Comparison of ENCODE assay signal across 8 cellular contexts in the genomic region with DNA sequence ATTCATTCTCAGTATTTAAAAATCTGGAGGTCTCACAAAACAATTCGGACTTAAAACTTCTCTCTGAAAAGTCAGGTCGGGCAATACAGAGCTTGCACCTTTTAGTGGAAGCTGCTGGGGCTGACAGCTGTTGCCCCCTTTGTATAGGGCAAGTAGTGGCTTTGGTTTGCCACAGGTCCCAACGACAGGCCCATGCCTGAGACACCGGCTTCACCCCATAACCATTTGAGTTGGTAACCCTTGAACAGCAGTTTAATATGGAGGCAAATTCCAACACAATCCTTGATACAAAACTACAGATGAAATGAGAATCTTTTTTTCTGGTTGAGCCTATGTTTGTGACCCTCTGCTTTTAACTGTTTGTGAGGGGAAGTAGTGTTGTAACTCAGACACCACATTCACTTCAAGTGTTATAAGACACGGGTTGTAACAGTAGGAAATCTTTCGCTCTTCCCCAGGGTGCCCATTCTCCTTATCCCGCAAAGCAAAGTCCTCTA. TPM values are rescaled to one million over a fixed set of nuclear protein-coding genes. Genes with fewer than 3 reads are reported as not detected.
A peak's percentile ranks its signal among the peaks of the same experiment; 100 is the strongest.
DNase-seq lines count a peak whose midpoint lies in the region; ATAC-seq and TF ChIP-seq lines count a peak whose summit lies in the region.

No MANE protein-coding gene starts in this region.

- POLR2A ChIA-PET in CD4-positive, alpha-beta memory T cell (lab: Charles Lee; ENCODE audit: partially characterized antibody), result interaction anchor here (0.6 to 11.1 kb wide), 19 partner anchors 9 to 1062 kb away, joined by 3 to 273 read pairs (median 4); a partner anchor contains a TSS

- H3K36me3 ChIP-seq in CD4-positive, alpha-beta memory T cell (ENCODE audit: insufficient read depth, low read length), result no peaks in the 10 kb centered on the region
- H3K36me3 ChIP-seq in duodenal mucosa (ENCODE audit: control insufficient read depth in 1 of 2, insufficient read depth in 2 of 2, low read length in 2 of 2) (peaks cover 2 to 4% of the 10 kb centered on the region in 2 donors), osteoblast (ENCODE audit: insufficient read depth, low read length) (no peaks in the 10 kb centered on the region)

- peak overlapping the region; percentile 76 to 99 (median 97) for H3K27ac Mint-ChIP-seq in CD4-positive, alpha-beta memory T cell

- peaks cover 52 to 86% (median 58%) of the 10 kb centered on the region in 4 donors for H3K4me1 Mint-ChIP-seq in CD4-positive, alpha-beta memory T cell

- peaks cover 41% of the 10 kb centered on the region for H3K79me2 ChIP-seq in osteoblast (ENCODE audit: insufficient read depth, low read length)

- DNase-seq in CD4-positive, alpha-beta memory T cell, result no peak
- peak; percentile 71 for DNase-seq in MV-4-11 (lab: John Stamatoyannopoulos, UW)
- DNase-seq in osteoblast (ENCODE audit: insufficient read length, low spot score, missing footprints), result no peak
- DNase-seq in NCI-H2171 treated with DMSO at 0.1 percent for 48 hours (lab: John Stamatoyannopoulos, UW), result no peak
- no peak for DNase-seq in foreskin keratinocyte

- no peaks in the 10 kb centered on the region for H3K9me3 Mint-ChIP-seq in CD4-positive, alpha-beta memory T cell

- H2AFZ ChIP-seq in osteoblast (ENCODE audit: low read length), result peak overlapping the region; percentile 33

- H4K20me1 ChIP-seq in osteoblast (ENCODE audit: insufficient read depth, low read length), result peaks cover 8% of the 10 kb centered on the region

- H3K4me1 ChIP-seq in CD4-positive, alpha-beta memory T cell (ENCODE audit: insufficient read depth, low read length), result peaks cover 66% of the 10 kb centered on the region
- H3K4me1 ChIP-seq in duodenal mucosa (ENCODE audit: control insufficient read depth in 1 of 2, insufficient read depth in 2 of 2, low read length in 2 of 2) (peaks cover 59 to 74% of the 10 kb centered on the region in 2 donors), osteoblast (ENCODE audit: insufficient read depth, low read length) (peaks cover 47% of the 10 kb centered on the region), foreskin keratinocyte (peaks cover 3% of the 10 kb centered on the region)

- peaks cover 16 to 33% of the 10 kb centered on the region in 2 donors for H3K36me3 Mint-ChIP-seq in CD4-positive, alpha-beta memory T cell

- no peaks in the 10 kb centered on the region for H3K27me3 Mint-ChIP-seq in CD4-positive, alpha-beta memory T cell

- intact Hi-C loops in CD4-positive, alpha-beta memory T cell (cut with micrococcal nuclease), result loop anchor here (1.0 kb wide), 1 partner anchor 269 kb away; a partner anchor contains a TSS

- H3K4me3 ChIP-seq in CD4-positive, alpha-beta memory T cell (ENCODE audit: low read length in 2 of 2), result peak overlapping the region; percentile 89 to 91
- H3K4me3 ChIP-seq in duodenal mucosa (ENCODE audit: low read depth in 1 of 2, low read length in 2 of 2) (peak overlapping the region; percentile 80 to 100), osteoblast (ENCODE audit: insufficient read depth, low read length) (peak overlapping the region; percentile 82)

- no peaks in the 10 kb centered on the region for H3K9me3 ChIP-seq in CD4-positive, alpha-beta memory T cell (ENCODE audit: control insufficient read depth in 1 of 2, low read length in 2 of 2)
- H3K9me3 ChIP-seq in duodenal mucosa (ENCODE audit: control insufficient read depth in 1 of 2, low read length in 2 of 2) (no peaks in the 10 kb centered on the region), osteoblast (ENCODE audit: low read depth, low read length) (no peaks in the 10 kb centered on the region)

- H3K9ac ChIP-seq in duodenal mucosa (ENCODE audit: low read depth in 1 of 2, low read length in 2 of 2), result peak overlapping the region; percentile 70 to 86

- H3K4me3 Mint-ChIP-seq in CD4-positive, alpha-beta memory T cell, result peak overlapping the region; percentile 98 to 100 (median 99)

- H3K4me2 ChIP-seq in osteoblast (ENCODE audit: insufficient read depth, low read length), result peak overlapping the region; percentile 98

- TF ChIP-seq CTCF in osteoblast (IDR thresholded peaks at IDR 0.05; ENCODE audit: extremely low read depth, low read depth, low read length) (no peak), foreskin keratinocyte (conservative IDR thresholded peaks at IDR 0.05) (no peak)

- ATAC-seq in HG03139 (IDR thresholded peaks at IDR 0.05; ENCODE audit: unreplicated experiment) (no peak), foreskin keratinocyte (no peak), HG02610 (IDR thresholded peaks at IDR 0.05; ENCODE audit: unreplicated experiment) (no peak)

- CTCF ChIA-PET in CD4-positive, alpha-beta memory T cell (lab: Charles Lee; ENCODE audit: partially characterized antibody), result interaction anchor here (1.0 to 7.9 kb wide), 12 partner anchors 8 to 179 kb away, joined by 3 to 100 read pairs (median 12); a partner anchor contains a TSS

- no peaks in the 10 kb centered on the region for H3K27me3 ChIP-seq in CD4-positive, alpha-beta memory T cell (ENCODE audit: insufficient read depth, low read length)
- H3K27me3 ChIP-seq in duodenal mucosa (ENCODE audit: control insufficient read depth in 1 of 2, insufficient read depth in 2 of 2, low read length in 2 of 2), result no peaks in the 10 kb centered on the region
- H3K27me3 ChIP-seq in osteoblast (ENCODE audit: insufficient read depth, low read length), result no peaks in the 10 kb centered on the region
- H3K27me3 ChIP-seq in foreskin keratinocyte, result no peaks in the 10 kb centered on the region

- peak overlapping the region; percentile 79 for H3K27ac ChIP-seq in CD4-positive, alpha-beta memory T cell (ENCODE audit: low read depth, low read length)
- H3K27ac ChIP-seq in duodenal mucosa (ENCODE audit: low read depth, low read length), result peak overlapping the region; percentile 81
- peak overlapping the region; percentile 98 for H3K27ac ChIP-seq in osteoblast (ENCODE audit: low read depth, low read length)
- H3K27ac ChIP-seq in foreskin keratinocyte, result no peak overlapping the region

RNA-seq across cellular contexts. Expression of a gene that starts 0.8 kb away (rescaled TPM):
- total RNA-seq in CD4-positive, alpha-beta memory T cell, result 10 to 100 TPM; 73.9 to 75.9 TPM
- 100 to 1,000 TPM; 203 to 207 TPM for polyA plus RNA-seq in CD4-positive, alpha-beta memory T cell
- 59.0 and 77.2 TPM in 2 replicates for total RNA-seq in osteoblast
- total RNA-seq in foreskin keratinocyte, result 1.8 and 4.2 TPM in 2 replicates
- polyA plus RNA-seq in foreskin keratinocyte, result 3.6 and 6.4 TPM in 2 replicates

Comparison
In these comparisons a context has a peak if more than half of its experiments do, and no peak if none do; other contexts are left out.
1. RNA of a gene that starts 0.8 kb away (total RNA-seq): 73.9 to 75.9 TPM in CD4-positive, alpha-beta memory T cell and 59.0 to 77.2 TPM in osteoblast; 1.8 to 4.2 TPM in foreskin keratinocyte; every median in the first group is over 10 times any median in the second.
2. Peak in every context shown above with its lines, with median percentiles within 50 percentile points of each other: H3K4me3 ChIP-seq.